ENCODE assay signal across 23 cellular contexts in the genomic region with DNA sequence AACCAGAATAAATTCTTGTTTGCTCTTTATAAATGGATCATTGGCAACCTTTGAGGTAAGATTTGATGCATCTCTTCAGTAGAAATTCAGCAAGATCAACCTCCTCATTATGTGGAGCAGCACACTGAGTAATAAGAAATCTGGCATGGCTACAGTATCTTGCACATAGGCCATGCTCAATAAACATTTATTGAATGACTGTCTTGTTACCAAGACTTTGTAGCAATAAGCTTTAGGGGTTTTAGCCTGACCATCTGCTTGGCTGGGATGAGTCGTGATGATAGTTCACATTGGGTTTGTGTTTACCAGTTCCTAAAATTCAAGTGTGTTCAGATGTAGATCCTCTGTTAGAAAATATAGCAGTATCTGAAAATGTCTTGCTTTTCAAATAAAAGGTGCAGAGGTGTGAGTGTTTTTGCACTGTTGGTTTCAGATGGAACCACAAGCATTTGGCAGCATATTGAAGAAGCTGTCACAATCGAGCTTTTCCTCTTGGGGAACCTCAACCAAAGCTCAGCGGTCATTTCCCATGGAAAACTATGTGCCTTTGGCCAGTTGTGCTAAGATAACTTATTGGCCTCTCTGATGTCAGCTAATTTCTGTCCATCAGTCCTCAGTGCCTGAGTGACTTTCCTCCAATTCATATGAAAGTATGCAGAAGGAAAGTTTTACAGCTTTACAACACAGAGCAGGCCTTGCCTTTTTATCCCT.
DNase-seq lines count a peak whose midpoint lies in the region; ATAC-seq, FAIRE-seq and TF ChIP-seq lines count a peak whose summit lies in the region.
"Had no signal": no experiment of that assay in that cellular context is flagged by ENCODE, and none has a peak within 500 bp of the region (broad histone marks: within the 10 kb centered on the region; RNA-seq: fewer than 3 reads in every experiment).

No MANE protein-coding gene starts in this region.

- H3K36me3 ChIP-seq in GM23248 (ENCODE audit: low read depth) (no peaks in the 10 kb centered on the region), astrocyte (ENCODE audit: insufficient read depth, low read length) (no peaks in the 10 kb centered on the region), esophagus squamous epithelium (no peaks in the 10 kb centered on the region)
- H3K36me3 ChIP-seq: gastroesophageal sphincter, lower lobe of right lung, SJSA1 had no signal

- H3K27ac ChIP-seq in GM23248: peak overlapping the region; percentile 27
- no peak overlapping the region for H3K27ac ChIP-seq in astrocyte (ENCODE audit: low read depth, low read length)
- no peak overlapping the region for H3K27ac ChIP-seq in esophagus squamous epithelium
- H3K27ac ChIP-seq: gastroesophageal sphincter, lower lobe of right lung, SJSA1 had no signal

- H3K9me3 Mint-ChIP-seq in astrocyte (ENCODE audit: unreplicated experiment): no peaks in the 10 kb centered on the region

- intact Hi-C loops in esophagus squamous epithelium (cut with DNase I): no loop called here

- POLR2A ChIA-PET in AG04449 (lab: Yijun Ruan, JAX): no interaction called here

- H3K9me2 ChIP-seq in GM23248 (ENCODE audit: insufficient read depth): no peaks in the 10 kb centered on the region

- H4K20me1 ChIP-seq in GM23248 (ENCODE audit: insufficient read depth) (no peaks in the 10 kb centered on the region), astrocyte (ENCODE audit: insufficient read depth, low read length) (no peaks in the 10 kb centered on the region)

- FAIRE-seq in astrocyte (lab: Jason Lieb, UNC): peak; percentile 69

- TF ChIP-seq CTCF in AG04449 (IDR thresholded peaks at IDR 0.05; ENCODE audit: insufficient read depth, low read length, missing control alignments) (no peak), astrocyte (IDR thresholded peaks at IDR 0.05; ENCODE audit: insufficient read depth, low read depth, low read length) (no peak), esophagus squamous epithelium (IDR thresholded peaks at IDR 0.05) (no peak)

- no peak overlapping the region for H3K4me3 Mint-ChIP-seq in astrocyte (ENCODE audit: unreplicated experiment)
- H3K4me3 Mint-ChIP-seq: brain; naive thymus-derived CD8-positive, alpha-beta T cell had no signal

- no peaks in the 10 kb centered on the region for H3K27me3 Mint-ChIP-seq in astrocyte (ENCODE audit: low read depth, unreplicated experiment)
- H3K27me3 Mint-ChIP-seq: brain had no signal

- H3K4me2 ChIP-seq in GM23248 (ENCODE audit: unreplicated experiment) (peak overlapping the region; percentile 18), astrocyte (ENCODE audit: low read length) (no peak overlapping the region)

- H3K27me3 ChIP-seq in GM23248 (replicated peaks; ENCODE audit: insufficient read depth): no peaks in the 10 kb centered on the region
- H3K27me3 ChIP-seq in astrocyte (ENCODE audit: insufficient read depth, low read length): no peaks in the 10 kb centered on the region
- no peaks in the 10 kb centered on the region for H3K27me3 ChIP-seq in esophagus squamous epithelium
- H3K27me3 ChIP-seq: gastroesophageal sphincter, SJSA1 had no signal

- peaks cover 55% of the 10 kb centered on the region for H3K4me1 ChIP-seq in GM23248 (ENCODE audit: insufficient read depth)
- no peaks in the 10 kb centered on the region for H3K4me1 ChIP-seq in astrocyte (ENCODE audit: insufficient read depth, low read length)
- H3K4me1 ChIP-seq in esophagus squamous epithelium: peaks cover 0 to 5% (median 0%) of the 10 kb centered on the region in 3 donors
- H3K4me1 ChIP-seq: gastroesophageal sphincter, lower lobe of right lung had no signal

- CTCF ChIA-PET in AG04449 (lab: Yijun Ruan, JAX): interaction anchor here (0.6 to 5.2 kb wide), 7 partner anchors 18 to 457 kb away, joined by 3 to 45 read pairs (median 3); no protein-coding TSS in a partner anchor

- peak; percentile 38 for DNase-seq in AG04449 (ENCODE audit: low read depth, low spot score)
- DNase-seq in GM23248: peak; percentile 90
- DNase-seq in astrocyte (ENCODE audit: low read depth): peak; percentile 67
- peak; percentile 48 for DNase-seq in glomerular visceral epithelial cell (ENCODE audit: extremely low spot score)
- DNase-seq in esophagus squamous epithelium (lab: John Stamatoyannopoulos, UW): no peak
- no peak for DNase-seq in NCI-H345 treated with DMSO at 0.1 percent for 48 hours (lab: John Stamatoyannopoulos, UW; ENCODE audit: unreplicated experiment)
- DNase-seq: activated CD4-positive, alpha-beta T cell treated with anti-CD3 and anti-CD28 coated beads for 4 hours; activated CD8-positive, alpha-beta memory T cell treated with anti-CD3 and anti-CD28 coated beads, Interleukin-2, amount 50 U/mL, for 4 hours; activated gamma-delta T cell treated with Interleukin-2 at 50 U/mL for 16 hours; GOT3; Karpas-422; lower lobe of right lung; naive thymus-derived CD8-positive, alpha-beta T cell; NCI-H146; NCI-H2227 treated with DMSO at 0.1 percent for 48 hours; stimulated activated CD4-positive, alpha-beta T cell treated with anti-CD3 and anti-CD28 coated beads, Interleukin-15, amount 100 ng/mL, for 24 hours; stimulated activated naive CD8-positive, alpha-beta T cell treated with anti-CD3 and anti-CD28 coated beads, Interleukin-15, Interleukin-2, amounts not matched to agents 100 U/mL and 50 U/mL, for 24 hours; T-helper 9 cell had no signal

- H3K4me1 Mint-ChIP-seq in astrocyte (ENCODE audit: low read depth, unreplicated experiment): peaks cover 27% of the 10 kb centered on the region
- H3K4me1 Mint-ChIP-seq: naive thymus-derived CD8-positive, alpha-beta T cell had no signal

- 78 to 82% methylated on average over 3 of the region's 3 CpGs for whole genome bisulfite sequencing in GM23248 (ENCODE audit: low coverage in 1 of 2, low lambda C conversion rate in 2 of 2, missing lambda C conversion rate in 2 of 2), 2 experiments
- 56 to 62% methylated on average over 3 of the region's 3 CpGs for WGBS in esophagus squamous epithelium, 2 donors

- TF ChIP-seq POLR2A in esophagus squamous epithelium (IDR thresholded peaks at IDR 0.05): no peak

- no peak overlapping the region for H2AFZ ChIP-seq in GM23248
- H2AFZ ChIP-seq in astrocyte (ENCODE audit: low read depth, low read length): no peak overlapping the region

- H3K9ac ChIP-seq in GM23248 (no peak overlapping the region), astrocyte (ENCODE audit: low read length) (no peak overlapping the region)

- H3K4me3 ChIP-seq in AG04449 (ENCODE audit: low read depth, low read length) (no peak overlapping the region), GM23248 (no peak overlapping the region), astrocyte (ENCODE audit: insufficient read depth, low read depth, low read length) (no peak overlapping the region), esophagus squamous epithelium (no peak overlapping the region)
- H3K4me3 ChIP-seq: gastroesophageal sphincter, lower lobe of right lung, SJSA1 had no signal

- no peaks in the 10 kb centered on the region for H3K9me3 ChIP-seq in GM23248 (ENCODE audit: low read depth)
- no peaks in the 10 kb centered on the region for H3K9me3 ChIP-seq in astrocyte (ENCODE audit: insufficient read depth, low read depth, low read length)
- no peaks in the 10 kb centered on the region for H3K9me3 ChIP-seq in esophagus squamous epithelium
- H3K9me3 ChIP-seq: gastroesophageal sphincter, lower lobe of right lung, SJSA1 had no signal

- in situ Hi-C loops in GM23248 (cut with MboI): no loop called here

- H3K36me3 Mint-ChIP-seq in astrocyte (ENCODE audit: low read depth, unreplicated experiment): no peaks in the 10 kb centered on the region
- H3K36me3 Mint-ChIP-seq: naive thymus-derived CD8-positive, alpha-beta T cell had no signal

- ATAC-seq in GM21390 (IDR thresholded peaks at IDR 0.05; ENCODE audit: unreplicated experiment) (no peak), HG02588 (IDR thresholded peaks at IDR 0.05; ENCODE audit: unreplicated experiment) (no peak)
- ATAC-seq: gastroesophageal sphincter; lower lobe of right lung; naive thymus-derived CD8-positive, alpha-beta T cell; stimulated activated naive CD8-positive, alpha-beta T cell treated with anti-CD3 and anti-CD28 coated beads, Interleukin-15, Interleukin-2, amounts not matched to agents 100 U/mL and 50 U/mL, for 24 hours had no signal

- H3K27ac Mint-ChIP-seq in astrocyte (ENCODE audit: unreplicated experiment): no peak overlapping the region
- H3K27ac Mint-ChIP-seq: brain; naive thymus-derived CD8-positive, alpha-beta T cell had no signal

- H3F3A ChIP-seq in GM23248 (ENCODE audit: insufficient read depth): peaks cover 42% of the 10 kb centered on the region

- H3K79me2 ChIP-seq in GM23248 (ENCODE audit: insufficient read depth) (no peaks in the 10 kb centered on the region), astrocyte (ENCODE audit: insufficient read depth, low read length) (no peaks in the 10 kb centered on the region)

Comparison
In these comparisons a context has a peak if more than half of its experiments do, and no peak if none do; other contexts are left out.
1. DNase-seq: peak in AG04449 (single experiment), GM23248 (single experiment), astrocyte (single experiment) and glomerular visceral epithelial cell (single experiment); none in esophagus squamous epithelium (single experiment) and NCI-H345 treated with DMSO at 0.1 percent for 48 hours (single experiment).